14 cellular contexts compared by ENCODE assay signal in genomic region chr5:53334431-53334941, GRCh38.
DNase-seq lines count a peak whose midpoint lies in the region; ATAC-seq, FAIRE-seq and TF ChIP-seq lines count a peak whose summit lies in the region.
"Had no signal": no experiment of that assay in that cellular context is flagged by ENCODE, and none has a peak within 500 bp of the region (broad histone marks: within the 10 kb centered on the region; RNA-seq: fewer than 3 reads in every experiment).

No MANE protein-coding gene starts in this region.

- intact Hi-C loops in prostate gland (cut with DNase I) = no loop called here

- no peak for ATAC-seq in naive thymus-derived CD8-positive, alpha-beta T cell

- no peaks in the 10 kb centered on the region for H3K9me3 Mint-ChIP-seq in naive thymus-derived CD8-positive, alpha-beta T cell

- no peak for TF ChIP-seq POLR2A in prostate gland (IDR thresholded peaks at IDR 0.05)

- H3K36me3 ChIP-seq in bronchial epithelial cell (ENCODE audit: control insufficient read depth, insufficient read depth, low read length) = no peaks in the 10 kb centered on the region
- H3K36me3 ChIP-seq in prostate gland = no peaks in the 10 kb centered on the region

- no peak overlapping the region for H3K27ac Mint-ChIP-seq in naive thymus-derived CD8-positive, alpha-beta T cell
- H3K27ac Mint-ChIP-seq: CD4-positive, alpha-beta T cell had no signal

- peaks cover 2% of the 10 kb centered on the region for H3K4me1 ChIP-seq in prostate gland (replicated peaks)

- no peaks in the 10 kb centered on the region for H3K9me3 ChIP-seq in prostate gland

- H3K27ac ChIP-seq in prostate gland = no peak overlapping the region

- H3K27me3 Mint-ChIP-seq in naive thymus-derived CD8-positive, alpha-beta T cell = peaks cover 0 to 4% (median 2%) of the 10 kb centered on the region in 5 donors

- H3K4me3 Mint-ChIP-seq in naive thymus-derived CD8-positive, alpha-beta T cell = no peak overlapping the region
- H3K4me3 Mint-ChIP-seq: CD4-positive, alpha-beta T cell had no signal

- peak; percentile 98 for FAIRE-seq in bronchial epithelial cell (lab: Jason Lieb, UNC)
- FAIRE-seq: G401.6 had no signal

- DNase-seq in EH (ENCODE audit: low read depth) (peak; percentile 84), NOMO-1 (lab: John Stamatoyannopoulos, UW; ENCODE audit: unreplicated experiment in 2 of 2) (peak; percentile 47 to 92), bronchial epithelial cell (ENCODE audit: low read depth) (peak; percentile 99), prostate gland (ENCODE audit: low spot score) (peak; percentile 35), NAMALWA (ENCODE audit: low spot score) (no peak), T1000 (lab: John Stamatoyannopoulos, UW) (no peak), cerebellum (ENCODE audit: low spot score) (no peak)
- DNase-seq in naive thymus-derived CD8-positive, alpha-beta T cell = no peak
- DNase-seq: activated CD8-positive, alpha-beta memory T cell treated with anti-CD3 and anti-CD28 coated beads, Interleukin-2, amount 50 U/mL, for 48 hours; CD4-positive, alpha-beta T cell; NCI-H187; NCI-H526; retina had no signal

- H3K27me3 ChIP-seq in bronchial epithelial cell (ENCODE audit: control insufficient read depth, insufficient read depth, low read length) (no peaks in the 10 kb centered on the region), prostate gland (replicated peaks; ENCODE audit: insufficient read depth) (no peaks in the 10 kb centered on the region)

- H3K4me1 Mint-ChIP-seq in naive thymus-derived CD8-positive, alpha-beta T cell = no peaks in the 10 kb centered on the region

- H3K4me3 ChIP-seq in bronchial epithelial cell (ENCODE audit: low read depth, low read length) = no peak overlapping the region
- H3K4me3 ChIP-seq in prostate gland = no peak overlapping the region

- 56% methylated on average over 4 of the region's 4 CpGs for WGBS in prostate gland

- TF ChIP-seq CTCF in bronchial epithelial cell (IDR thresholded peaks at IDR 0.05; ENCODE audit: insufficient read depth, low read length, severe bottlenecking) = no peak
- TF ChIP-seq CTCF in prostate gland (IDR thresholded peaks at IDR 0.05) = no peak

- H3K36me3 Mint-ChIP-seq in naive thymus-derived CD8-positive, alpha-beta T cell = no peaks in the 10 kb centered on the region

- POLR2A ChIA-PET in naive thymus-derived CD8-positive, alpha-beta T cell (lab: Charles Lee) = no interaction called here

Comparison
In these comparisons a context has a peak if more than half of its experiments do, and no peak if none do; other contexts are left out.
1. DNase-seq: peak in EH (single experiment), NOMO-1 (2 of 2), bronchial epithelial cell (single experiment) and prostate gland (single experiment); none in NAMALWA (single experiment), T1000 (single experiment), naive thymus-derived CD8-positive, alpha-beta T cell (0 of 10) and cerebellum (single experiment).